1 cellular context compared by ENCODE assay signal in the genomic region with DNA sequence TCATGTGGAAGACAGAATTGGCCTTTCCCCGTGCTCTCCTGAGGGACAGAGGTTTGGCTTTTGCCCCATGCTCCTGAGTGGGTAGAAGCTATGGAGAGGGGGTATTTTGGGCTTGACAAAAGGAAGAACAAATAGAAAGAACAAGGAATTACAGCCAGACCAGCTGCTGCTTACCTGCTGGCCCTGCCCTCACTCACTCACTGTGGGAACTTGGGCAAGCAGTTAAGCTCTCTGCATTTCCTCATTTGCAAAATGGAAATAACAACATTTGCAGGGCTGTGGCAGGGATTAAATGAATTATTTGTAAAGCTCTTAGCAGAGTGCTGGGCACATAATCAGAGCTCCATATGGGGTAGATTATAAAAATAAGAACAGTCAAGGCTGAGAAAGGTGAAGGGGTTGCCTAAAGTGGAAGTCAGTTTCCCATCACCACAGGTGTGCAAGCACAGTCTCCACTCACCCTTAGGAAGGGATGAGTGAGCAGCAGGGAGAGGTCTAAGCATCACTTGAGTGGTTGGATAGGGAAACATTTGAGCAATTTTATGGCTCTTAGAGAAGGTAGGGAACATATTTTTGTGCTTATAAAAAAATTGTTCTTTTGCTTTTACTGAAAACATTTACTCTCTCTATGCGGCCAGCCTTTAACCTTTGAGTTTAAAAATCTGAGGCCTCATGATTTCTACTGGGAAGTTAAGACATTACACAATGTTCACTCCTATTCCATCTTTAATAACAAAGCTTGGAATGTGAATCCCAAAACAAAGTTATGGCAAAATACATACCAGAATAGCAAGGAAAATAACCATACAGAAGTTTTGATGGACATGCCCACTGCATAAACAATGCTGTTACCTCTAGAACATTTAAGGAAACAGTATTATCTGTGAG.
TF ChIP-seq lines count a peak whose summit lies in the region.

No MANE protein-coding gene starts in this region.

TF ChIP-seq in K562, 482 proteins besides CTCF, POLR2A, EP300 and RAD21:
- TF ChIP-seq HMGN3 (IDR thresholded peaks at IDR 0.05; ENCODE audit: borderline replicate concordance, extremely low read depth, insufficient read length, low read depth, low read length) (no peak), SPI1 (IDR thresholded peaks at IDR 0.05; ENCODE audit: borderline replicate concordance, low read depth, low read length) (peak; percentile 48; the same call in 1 of the 2 replicates)
